25 cellular contexts compared by ENCODE assay signal in the genomic region with DNA sequence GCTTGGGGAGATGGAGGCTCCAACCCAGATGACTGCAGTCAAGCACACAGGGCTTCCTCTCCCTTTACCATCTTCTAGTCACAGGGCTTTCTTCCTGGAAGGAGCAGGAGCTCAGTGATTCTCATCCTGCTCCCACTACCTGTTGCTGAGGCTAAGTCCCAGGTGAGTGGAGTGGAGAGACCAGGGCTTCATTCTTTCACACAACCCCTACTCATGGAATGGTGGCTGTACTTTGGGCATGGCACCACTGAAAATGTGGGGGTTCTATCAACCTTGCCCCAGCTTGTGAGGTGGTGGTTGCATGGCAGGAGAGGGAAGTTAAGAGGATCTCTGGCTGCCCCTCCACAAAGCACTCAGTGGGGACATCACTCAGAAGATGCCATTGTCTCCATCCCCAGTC.
"Had no signal": no experiment of that assay in that cellular context is flagged by ENCODE, and none has a peak within 500 bp of the region (broad histone marks: within the 10 kb centered on the region; RNA-seq: fewer than 3 reads in every experiment).

No MANE protein-coding gene starts in this region.

- H3K4me3 ChIP-seq: stomach, suprapubic skin, testis, thoracic aorta, thyroid gland, tibial artery, tibial nerve, transverse colon, upper lobe of left lung, upper lobe of right lung, uterus had no signal

- H3K4me1 ChIP-seq: testis, thyroid gland, transverse colon, upper lobe of left lung, uterus had no signal

- DNase-seq: stimulated activated CD4-positive, alpha-beta T cell treated with anti-CD3 and anti-CD28 coated beads, Interleukin-2, amount 100 ng/mL, for 48 hours; stimulated activated CD4-positive, alpha-beta T cell treated with anti-CD3 and anti-CD28 coated beads, Interleukin-4, amount 100 ng/mL, for 1 hour; stimulated activated CD4-positive, alpha-beta T cell treated with anti-CD3 and anti-CD28 coated beads, Interleukin-4, amount 100 ng/mL, for 24 hours; stimulated activated CD4-positive, alpha-beta T cell treated with anti-CD3 and anti-CD28 coated beads, Interleukin-4, amount 100 ng/mL, for 4 hours; stimulated activated CD8-positive, alpha-beta memory T cell treated with anti-CD3 and anti-CD28 coated beads, Interleukin-4, amount 100 ng/mL, for 48 hours; stimulated activated naive B cell treated with anti-CD40 and anti-IgM and Interleukin-4, amounts not matched to agents 10 μg/mL and 1 μg/mL and 100 μg/mL, for 72 hours; stimulated activated naive CD4-positive, alpha-beta T cell; stimulated activated naive CD4-positive, alpha-beta T cell treated with Interleukin-2 at 50 U/mL for 16 hours; stimulated activated naive CD8-positive, alpha-beta T cell treated with anti-CD3 and anti-CD28 coated beads, Interleukin-15, amount 100 ng/mL, for 72 hours; stimulated activated naive CD8-positive, alpha-beta T cell treated with anti-CD3 and anti-CD28 coated beads, Interleukin-15, Interleukin-2, amounts not matched to agents 100 U/mL and 50 U/mL, for 24 hours; stomach; substantia nigra; testis; thyroid gland; tibial artery; transverse colon; trophoblast cell; upper lobe of left lung; upper lobe of right lung; uterus had no signal

- H3K9me3 ChIP-seq: stomach, suprapubic skin, testis, thoracic aorta, thyroid gland, tibial artery, tibial nerve, transverse colon, upper lobe of left lung, upper lobe of right lung, uterus had no signal

- H3K27me3 ChIP-seq: stomach, suprapubic skin, testis, thyroid gland, tibial artery, tibial nerve, transverse colon, upper lobe of left lung, upper lobe of right lung, uterus had no signal

- H3K36me3 ChIP-seq: stomach, suprapubic skin, thoracic aorta, thyroid gland, tibial artery, tibial nerve, transverse colon, upper lobe of left lung, upper lobe of right lung had no signal

- ATAC-seq: stimulated activated effector memory CD8-positive, alpha-beta T cell treated with anti-CD3 and anti-CD28 coated beads, Interleukin-12 subunit alpha, Interleukin-12 subunit beta, amount 100 ng/mL, for 72 hours; stimulated activated memory B cell treated with anti-CD40 and anti-IgM and Interleukin-4, amounts not matched to agents 10 μg/mL and 1 μg/mL and 100 μg/mL, for 72 hours; stimulated activated naive B cell treated with anti-CD40 and anti-IgM and Interleukin-4, amounts not matched to agents 10 μg/mL and 1 μg/mL and 100 μg/mL, for 72 hours; stimulated activated naive CD8-positive, alpha-beta T cell treated with anti-CD3 and anti-CD28 coated beads, Interleukin-15, amount 100 ng/mL, for 72 hours; stimulated activated naive CD8-positive, alpha-beta T cell treated with anti-CD3 and anti-CD28 coated beads, Interleukin-15, Interleukin-2, amounts not matched to agents 100 U/mL and 50 U/mL, for 24 hours; upper lobe of right lung had no signal

- H3K27ac ChIP-seq: stomach, suprapubic skin, testis, thoracic aorta, thyroid gland, tibial artery, tibial nerve, transverse colon, upper lobe of left lung, upper lobe of right lung, uterus had no signal
